19 cellular contexts compared by ENCODE assay signal in the genomic region with DNA sequence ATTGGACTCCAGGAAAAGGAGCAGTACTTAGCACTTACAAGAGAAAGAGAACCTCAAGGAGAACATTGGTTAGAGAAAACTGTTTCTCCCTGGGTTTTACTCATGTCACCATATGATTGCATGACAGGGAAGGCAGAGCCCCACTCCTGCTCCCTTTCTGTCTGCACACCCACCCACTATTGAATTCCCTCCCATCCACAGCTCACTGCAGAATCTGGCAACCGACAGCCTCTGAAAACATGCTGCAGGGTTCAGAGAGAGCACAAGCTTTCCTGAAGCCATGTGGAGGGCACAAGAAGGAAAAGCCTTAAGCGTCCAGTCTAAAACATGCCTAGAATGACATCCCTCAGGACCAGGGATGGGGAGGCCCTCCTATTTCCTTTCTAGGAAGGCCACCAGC. TPM values are rescaled to one million over a fixed set of nuclear protein-coding genes. Genes with fewer than 3 reads are reported as not detected.
DNase-seq lines count a peak whose midpoint lies in the region; ATAC-seq, FAIRE-seq and TF ChIP-seq lines count a peak whose summit lies in the region.
"Had no signal": no experiment of that assay in that cellular context is flagged by ENCODE, and none has a peak within 500 bp of the region (broad histone marks: within the 10 kb centered on the region; RNA-seq: fewer than 3 reads in every experiment).

No MANE protein-coding gene starts in this region.

- peaks cover 0 to 11% of the 10 kb centered on the region in 2 experiments; a peak in 2 of 4 replicates for H3K79me2 ChIP-seq in H1 (ENCODE audit: control insufficient read depth in 1 of 2, insufficient read depth in 2 of 2, low read length in 2 of 2)

- H3K27me3 Mint-ChIP-seq in nephron progenitor cell (ENCODE audit: low read depth, poor library complexity) (peaks cover 4% of the 10 kb centered on the region), osteocyte (ENCODE audit: unreplicated experiment) (peaks cover 51% of the 10 kb centered on the region)

- no peak for FAIRE-seq in H1 (lab: Jason Lieb, UNC)
- FAIRE-seq: A204.1, HTR-8/SVneo had no signal

- no peak overlapping the region for H3K56ac ChIP-seq in H1 (replicated peaks; ENCODE audit: insufficient read length, low read depth, low read length)

- no peaks in the 10 kb centered on the region for H3K9me3 ChIP-seq in H1 (ENCODE audit: insufficient read depth in 2 of 2, low read depth in 1 of 2, low read length in 1 of 2)
- H3K9me3 ChIP-seq: BLaER1 had no signal

- TF ChIP-seq EP300 in H1 (IDR thresholded peaks at IDR 0.05; ENCODE audit: borderline replicate concordance in 1 of 2, low read depth in 2 of 2, low read length in 2 of 2): no peak

- peaks cover 1 to 15% (median 14%) of the 10 kb centered on the region in 4 experiments for H3K27me3 ChIP-seq in H1 (replicated peaks in 1 of 4; ENCODE audit: control insufficient read depth in 3 of 4, extremely low read depth in 1 of 4, insufficient read depth in 3 of 4, low read length in 3 of 4)

- no peak overlapping the region for H2BK5ac ChIP-seq in H1 (ENCODE audit: low read depth, low read length)

- H3K36me3 ChIP-seq in H1 (ENCODE audit: control insufficient read depth in 2 of 4, insufficient read depth in 4 of 4, low read length in 3 of 4): no peaks in the 10 kb centered on the region
- H3K36me3 ChIP-seq: BLaER1 had no signal

- peak overlapping the region in 1 of 4 experiments; percentile 3; a peak in 1 of 7 replicates for H3K9ac ChIP-seq in H1 (replicated peaks in 1 of 4; ENCODE audit: extremely low read depth in 1 of 4, low read depth in 3 of 4, low read length in 3 of 4)
- H3K9ac ChIP-seq: BLaER1 had no signal

- TF ChIP-seq CTCF in H1 (IDR thresholded peaks at IDR 0.05; ENCODE audit: control extremely low read depth in 1 of 3, insufficient read depth in 1 of 3, low read depth in 1 of 3, low read length in 3 of 3): no peak
- TF ChIP-seq CTCF in nephron progenitor cell (IDR thresholded peaks at IDR 0.05): no peak
- no peak for TF ChIP-seq CTCF in osteocyte (IDR thresholded peaks at IDR 0.05)

- H3K4me1 Mint-ChIP-seq in nephron progenitor cell (peaks cover 53% of the 10 kb centered on the region), osteocyte (ENCODE audit: unreplicated experiment) (peaks cover 8% of the 10 kb centered on the region)

- H2BK15ac ChIP-seq in H1 (ENCODE audit: low read length): no peak overlapping the region; the same call in 1 of the 2 replicates

- no peak overlapping the region for H3K27ac Mint-ChIP-seq in nephron progenitor cell
- no peak overlapping the region for H3K27ac Mint-ChIP-seq in osteocyte (ENCODE audit: unreplicated experiment)
- H3K27ac Mint-ChIP-seq: CD4-positive, alpha-beta memory T cell; H9 had no signal

- H3K4me2 ChIP-seq in H1 (ENCODE audit: insufficient read depth in 1 of 2, low read depth in 2 of 2, low read length in 2 of 2): no peak overlapping the region
- H3K4me2 ChIP-seq: BLaER1 had no signal

- H4K5ac ChIP-seq in H1 (ENCODE audit: insufficient read length, low read depth, low read length): no peak overlapping the region

- H3K4me1 ChIP-seq in H1 (replicated peaks in 1 of 4; ENCODE audit: control insufficient read depth in 3 of 4, insufficient read depth in 4 of 4, low read length in 3 of 4): peaks cover 5 to 14% (median 10%) of the 10 kb centered on the region in 4 experiments

- no peaks in the 10 kb centered on the region for H3K79me1 ChIP-seq in H1 (ENCODE audit: low read depth, low read length)

- H3K4me3 ChIP-seq in H1 (ENCODE audit: extremely low read depth in 1 of 4, insufficient read depth in 2 of 4, low read depth in 3 of 4, low read length in 4 of 4): no peak overlapping the region
- H3K4me3 ChIP-seq: BLaER1 had no signal

- peaks cover 0 to 6% of the 10 kb centered on the region in 2 experiments for H4K20me1 ChIP-seq in H1 (replicated peaks in 1 of 2; ENCODE audit: control insufficient read depth in 1 of 2, insufficient read depth in 2 of 2, low read length in 2 of 2)

- TF ChIP-seq POLR2A in H1 (IDR thresholded peaks at IDR 0.05; ENCODE audit: control extremely low read depth in 1 of 2, low read depth in 2 of 2, low read length in 2 of 2): no peak

- H3K4me3 Mint-ChIP-seq in nephron progenitor cell: peak overlapping the region; percentile 11
- no peak overlapping the region for H3K4me3 Mint-ChIP-seq in osteocyte (ENCODE audit: unreplicated experiment)
- H3K4me3 Mint-ChIP-seq: CD4-positive, alpha-beta memory T cell had no signal

- H2AK5ac ChIP-seq in H1 (ENCODE audit: low read depth, low read length): no peak overlapping the region

- peak overlapping the region; percentile 83; the same call in 1 of the 2 replicates for H2BK20ac ChIP-seq in H1 (ENCODE audit: low read length)

- no peak overlapping the region for H4K8ac ChIP-seq in H1 (ENCODE audit: extremely low read depth, insufficient read depth, low read length)

- H2AFZ ChIP-seq in H1 (ENCODE audit: low read length): no peak overlapping the region

- no peak overlapping the region for H3K4ac ChIP-seq in H1 (replicated peaks; ENCODE audit: insufficient read length, low read depth, low read length)

- H2BK120ac ChIP-seq in H1 (replicated peaks; ENCODE audit: low read depth, low read length): no peak overlapping the region

- no peak overlapping the region for H3K23ac ChIP-seq in H1 (ENCODE audit: insufficient read length)

- peaks cover 13% of the 10 kb centered on the region for H3K23me2 ChIP-seq in H1 (ENCODE audit: low read depth, low read length)

- H3K18ac ChIP-seq in H1 (ENCODE audit: extremely low read depth, low read length): no peak overlapping the region

- ATAC-seq in HG02981 (IDR thresholded peaks at IDR 0.05; ENCODE audit: unreplicated experiment) (no peak), HG03442 (IDR thresholded peaks at IDR 0.05; ENCODE audit: unreplicated experiment) (no peak), HG03354 (IDR thresholded peaks at IDR 0.05; ENCODE audit: poor library complexity, severe bottlenecking, unreplicated experiment) (no peak)

- WGBS in H1 (ENCODE audit: extremely low coverage in 1 of 2, insufficient coverage in 1 of 2, insufficient read length in 1 of 2, insufficient replicate concordance in 2 of 2, low coverage in 1 of 2, low lambda C conversion rate in 2 of 2, missing lambda C conversion rate in 1 of 2), 2 experiments: 83% methylated on average over 2 of the region's 2 CpGs; no CpG with 5 or more reads in 1 of the 2 experiments

- H3K36me3 Mint-ChIP-seq in nephron progenitor cell (ENCODE audit: low read depth) (no peaks in the 10 kb centered on the region), osteocyte (ENCODE audit: unreplicated experiment) (no peaks in the 10 kb centered on the region)
- H3K36me3 Mint-ChIP-seq: CD4-positive, alpha-beta memory T cell; IgD-negative memory B cell had no signal

- H2BK12ac ChIP-seq in H1 (ENCODE audit: low read depth, low read length): peak overlapping the region; percentile 4; the same call in 1 of the 2 replicates

- DNase-seq in H1 (ENCODE audit: low read depth in 1 of 2, low spot score in 2 of 2) (no peak), nephron progenitor cell (no peak), osteocyte (ENCODE audit: extremely low spot score, unreplicated experiment) (peak; percentile 51)
- DNase-seq: ACHN; CD4-positive, alpha-beta memory T cell; DMS153; DMS79; GDM1; GOT3; H9; KG1 had no signal

- CTCF ChIA-PET in H1 (lab: Charles Lee; ENCODE audit: partially characterized antibody): interaction anchor here (1.9 to 6.6 kb wide), 5 partner anchors 8 to 69 kb away, joined by 6 to 64 read pairs (median 23); a partner anchor contains a TSS

- H4K91ac ChIP-seq in H1 (replicated peaks; ENCODE audit: insufficient read length, low read length): no peak overlapping the region

- POLR2A ChIA-PET in H1 (lab: Charles Lee; ENCODE audit: partially characterized antibody): interaction anchor here (1.1 to 1.3 kb wide), 2 partner anchors 30 to 58 kb away, joined by 3 read pairs; no protein-coding TSS in a partner anchor

- H3K14ac ChIP-seq in H1 (ENCODE audit: insufficient read length): no peak overlapping the region

- H3K9me3 Mint-ChIP-seq in nephron progenitor cell: no peaks in the 10 kb centered on the region
- no peaks in the 10 kb centered on the region for H3K9me3 Mint-ChIP-seq in osteocyte (ENCODE audit: unreplicated experiment)
- H3K9me3 Mint-ChIP-seq: CD4-positive, alpha-beta memory T cell; H9; IgD-negative memory B cell had no signal

- TF ChIP-seq RAD21 in H1 (IDR thresholded peaks at IDR 0.05 in 1 of 2, conservative IDR thresholded peaks at IDR 0.05 in 1 of 2; ENCODE audit: low read depth in 2 of 2, low read length in 2 of 2): no peak

- H3K27ac ChIP-seq in H1 (ENCODE audit: low read depth, low read length): no peak overlapping the region
- H3K27ac ChIP-seq: BLaER1 had no signal

RNA-seq across cellular contexts. Expression of a gene that starts 3.0 kb away (rescaled TPM):
- 41.3 and 48.9 TPM in 2 replicates for total RNA-seq in H1 (2021; fragmentation: NEBNext Ultra II Directional; extraction: Animal tissue kit (Norgen Biotek cat#: 25700))
- polyA plus RNA-seq in H1 (2011; rRNA removed): 10.9 and 15.4 TPM in 2 replicates
- polyA plus RNA-seq in H1 (2011; cell fraction: cytosol; rRNA removed): 10.1 TPM
- polyA plus RNA-seq in H1 (2011; cell fraction: nucleus; rRNA removed): 28.2 TPM
- polyA plus RNA-seq in H1 (2012, experiment 1 of 2): 9.5 to 14.9 TPM (median 12.6 TPM) in 4 replicates
- polyA plus RNA-seq in H1 (2012, experiment 2 of 2): 2.0 TPM
- polyA plus RNA-seq in H1 (2013, experiment 1 of 2): 50.8 TPM
- polyA plus RNA-seq in H1 (2013, experiment 2 of 2): 58.0 TPM
- 39.3 and 40.6 TPM in 2 replicates for polyA minus RNA-seq in H1 (2011; rRNA and poly(A)+ RNA removed)
- 19.2 TPM for polyA minus RNA-seq in H1 (2011; cell fraction: cytosol; rRNA and poly(A)+ RNA removed)
- polyA minus RNA-seq in H1 (2011; cell fraction: nucleus; rRNA and poly(A)+ RNA removed): 33.9 TPM
- 2.9 and 3.9 TPM in 2 replicates for total RNA-seq in osteocyte
- total RNA-seq: CD4-positive, alpha-beta memory T cell had no signal
- polyA plus RNA-seq: CD14-positive monocyte; CD4-positive, alpha-beta memory T cell; IgD-negative memory B cell had no signal

RNA-seq across cellular contexts. Expression of a gene that starts 31.6 kb away (rescaled TPM):
- total RNA-seq in H1 (2021; fragmentation: NEBNext Ultra II Directional; extraction: Animal tissue kit (Norgen Biotek cat#: 25700)): 9.0 and 12.0 TPM in 2 replicates
- 5.5 and 7.1 TPM in 2 replicates for polyA plus RNA-seq in H1 (2011; rRNA removed)
- 7.9 TPM for polyA plus RNA-seq in H1 (2011; cell fraction: cytosol; rRNA removed)
- 3.4 TPM for polyA plus RNA-seq in H1 (2011; cell fraction: nucleus; rRNA removed)
- polyA plus RNA-seq in H1 (2012, experiment 1 of 2): 5.3 to 12.9 TPM (median 5.7 TPM) in 4 replicates
- 2.7 TPM for polyA plus RNA-seq in H1 (2012, experiment 2 of 2)
- polyA plus RNA-seq in H1 (2013, experiment 1 of 2): 7.4 TPM
- 7.3 TPM for polyA plus RNA-seq in H1 (2013, experiment 2 of 2)
- 3.6 and 3.9 TPM in 2 replicates for polyA minus RNA-seq in H1 (2011; rRNA and poly(A)+ RNA removed)
- 3.0 TPM for polyA minus RNA-seq in H1 (2011; cell fraction: cytosol; rRNA and poly(A)+ RNA removed)
- polyA minus RNA-seq in H1 (2011; cell fraction: nucleus; rRNA and poly(A)+ RNA removed): 4.4 TPM
- total RNA-seq in osteocyte: 1.3 and 2.0 TPM in 2 replicates
- total RNA-seq: CD4-positive, alpha-beta memory T cell had no signal
- polyA plus RNA-seq: CD4-positive, alpha-beta memory T cell had no signal

RNA-seq across cellular contexts. Expression of a gene that starts 59.4 kb away (rescaled TPM):
- total RNA-seq in H1 (2021; fragmentation: NEBNext Ultra II Directional; extraction: Animal tissue kit (Norgen Biotek cat#: 25700)): 30.7 and 34.4 TPM in 2 replicates
- 5.9 and 9.4 TPM in 2 replicates for polyA plus RNA-seq in H1 (2011; rRNA removed)
- polyA plus RNA-seq in H1 (2011; cell fraction: cytosol; rRNA removed): 9.1 TPM
- 13.0 TPM for polyA plus RNA-seq in H1 (2011; cell fraction: nucleus; rRNA removed)
- polyA plus RNA-seq in H1 (2012, experiment 1 of 2): 9.3 to 22.5 TPM (median 12.6 TPM) in 4 replicates
- 0.76 TPM for polyA plus RNA-seq in H1 (2012, experiment 2 of 2)
- polyA plus RNA-seq in H1 (2013, experiment 1 of 2): 25.9 TPM
- polyA plus RNA-seq in H1 (2013, experiment 2 of 2): 28.4 TPM
- 36.2 and 40.6 TPM in 2 replicates for polyA minus RNA-seq in H1 (2011; rRNA and poly(A)+ RNA removed)
- polyA minus RNA-seq in H1 (2011; cell fraction: cytosol; rRNA and poly(A)+ RNA removed): 24.8 TPM
- polyA minus RNA-seq in H1 (2011; cell fraction: nucleus; rRNA and poly(A)+ RNA removed): 68.4 TPM
- 36.2 and 38.9 TPM in 2 replicates for total RNA-seq in osteocyte
